Comparison of ENCODE assay signal across 19 cellular contexts in genomic region chr16:1094124-1094479, GRCh38. TPM values are rescaled to one million over a fixed set of nuclear protein-coding genes. Genes with fewer than 3 reads are reported as not detected.
"Had no signal": no experiment of that assay in that cellular context is flagged by ENCODE, and none has a peak within 500 bp of the region (broad histone marks: within the 10 kb centered on the region; RNA-seq: fewer than 3 reads in every experiment).

No MANE protein-coding gene starts in this region.

- H3K9me3 ChIP-seq: left lung, vagina had no signal

- DNase-seq: activated T-cell treated with anti-CD3 and anti-CD28 coated beads, Interleukin-2, amount 50 U/mL, for 24 hours; cortex of kidney; foreskin melanocyte; glutamatergic neuron; hippocampal formation; kidney; left lung; mammary epithelial cell; midbrain had no signal

- ATAC-seq: left lung had no signal

- H3K36me3 ChIP-seq: left lung, vagina had no signal

- H3K4me3 ChIP-seq: left lung, vagina had no signal

- H3K27me3 ChIP-seq: vagina had no signal

- FAIRE-seq: endometrium, kidney had no signal

- H3K27ac ChIP-seq: left lung, vagina had no signal

RNA-seq across cellular contexts. Expression of gene C1QTNF8, which starts 1.9 kb away (rescaled TPM):
- total RNA-seq: activated CD4-positive, alpha-beta memory T cell treated with anti-CD3 and anti-CD28 coated beads for 36 hours; activated CD4-positive, alpha-beta T cell treated with anti-CD3 and anti-CD28 coated beads for 36 hours; activated naive CD4-positive, alpha-beta T cell treated with anti-CD3 and anti-CD28 coated beads for 36 hours; activated T-helper 2 cell treated with anti-CD3 and anti-CD28 coated beads, Interferon-gamma antibody, Interleukin-2, Interleukin-4, amounts not matched to agents 10 μg/mL and 5 μg/mL and 100 μg/mL, durations not matched to agents 14 hours and 24 hours and 36 hours; kidney; left lung; mammary epithelial cell; omental fat pad; progenitor cell of endocrine pancreas; skeletal muscle tissue; T-helper 2 cell treated with Interferon-gamma antibody and Interleukin-4, amounts not matched to agents 100 ng/mL and 5 ng/mL, for 36 hours; vagina had no signal
- polyA plus RNA-seq: mammary epithelial cell had no signal

RNA-seq across cellular contexts. Expression of gene SSTR5, which starts 21.6 kb away (rescaled TPM):
- total RNA-seq: activated CD4-positive, alpha-beta memory T cell treated with anti-CD3 and anti-CD28 coated beads for 36 hours; activated CD4-positive, alpha-beta T cell treated with anti-CD3 and anti-CD28 coated beads for 36 hours; activated naive CD4-positive, alpha-beta T cell treated with anti-CD3 and anti-CD28 coated beads for 36 hours; activated T-helper 2 cell treated with anti-CD3 and anti-CD28 coated beads, Interferon-gamma antibody, Interleukin-2, Interleukin-4, amounts not matched to agents 10 μg/mL and 5 μg/mL and 100 μg/mL, durations not matched to agents 14 hours and 24 hours and 36 hours; left lung; mammary epithelial cell; skeletal muscle tissue; T-helper 2 cell treated with Interferon-gamma antibody and Interleukin-4, amounts not matched to agents 100 ng/mL and 5 ng/mL, for 36 hours had no signal
- polyA plus RNA-seq: mammary epithelial cell had no signal

RNA-seq across cellular contexts. Expression of gene CACNA1H, which starts 58.8 kb away (rescaled TPM):
- total RNA-seq: mammary epithelial cell had no signal
